ENCODE assay signal across 12 cellular contexts in the genomic region with DNA sequence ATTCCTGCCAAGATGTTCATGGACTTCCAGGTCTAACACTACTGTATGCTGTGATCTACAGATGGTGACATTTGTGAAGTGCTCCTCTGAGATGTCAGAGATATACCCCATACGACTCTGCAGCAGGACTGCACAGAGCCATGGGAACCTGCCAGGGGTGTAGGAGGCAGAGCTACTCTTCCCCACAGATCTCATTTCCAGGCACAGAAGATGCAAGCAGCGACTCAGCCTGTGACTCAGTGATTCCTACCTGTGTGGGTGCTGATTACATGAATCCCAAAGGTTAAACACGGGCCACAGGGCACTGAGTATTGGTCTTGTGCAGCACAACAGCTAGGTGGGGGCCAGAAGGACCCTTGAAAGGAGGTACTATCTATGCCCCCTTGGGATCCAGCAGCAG.
DNase-seq lines count a peak whose midpoint lies in the region; TF ChIP-seq lines count a peak whose summit lies in the region.
"Had no signal": no experiment of that assay in that cellular context is flagged by ENCODE, and none has a peak within 500 bp of the region (broad histone marks: within the 10 kb centered on the region; RNA-seq: fewer than 3 reads in every experiment).

No MANE protein-coding gene starts in this region.

- no peaks in the 10 kb centered on the region for H3K36me3 ChIP-seq in breast epithelium
- H3K36me3 ChIP-seq: BLaER1 treated with 17β-estradiol and CSF1 and Interleukin-3, amounts not matched to agents 10 nM and 100 nM had no signal

- TF ChIP-seq POLR2A in breast epithelium (IDR thresholded peaks at IDR 0.05) = no peak

- no peaks in the 10 kb centered on the region for H3K4me1 ChIP-seq in breast epithelium

- H3K4me3 ChIP-seq in breast epithelium = no peak overlapping the region
- H3K4me3 ChIP-seq: BLaER1 treated with 17β-estradiol and CSF1 and Interleukin-3, amounts not matched to agents 10 nM and 100 nM had no signal

- TF ChIP-seq CTCF in MCF 10A (IDR thresholded peaks at IDR 0.05; ENCODE audit: unreplicated experiment) = no peak
- TF ChIP-seq CTCF in breast epithelium (IDR thresholded peaks at IDR 0.05) = no peak

- no peak overlapping the region for H3K27ac Mint-ChIP-seq in T-helper 2 cell treated with Interferon-gamma antibody and Interleukin-4, amounts not matched to agents 5 μg/mL and 100 μg/mL, for 36 hours
- no peak overlapping the region for H3K27ac Mint-ChIP-seq in MCF 10A (ENCODE audit: low read depth, unreplicated experiment)
- no peak overlapping the region for H3K27ac Mint-ChIP-seq in activated naive CD8-positive, alpha-beta T cell treated with anti-CD3 and anti-CD28 coated beads for 36 hours

- peak; percentile 5 for DNase-seq in T-helper 2 cell treated with Interferon-gamma antibody and Interleukin-4, amounts not matched to agents 5 μg/mL and 100 μg/mL, for 36 hours (ENCODE audit: low spot score)
- DNase-seq in T-helper 2 cell (no peak), MCF 10A (ENCODE audit: unreplicated experiment) (peak; percentile 49), breast epithelium (ENCODE audit: low spot score in 2 of 2) (no peak), kidney tubule cell (ENCODE audit: low spot score) (peak; percentile 62), HuH-7.5 (ENCODE audit: low spot score) (no peak), NCI-H69 (lab: John Stamatoyannopoulos, UW) (no peak)
- peak; percentile 0 for DNase-seq in activated naive CD8-positive, alpha-beta T cell treated with anti-CD3 and anti-CD28 coated beads for 36 hours
- DNase-seq: 8988T, GF-D8, NCI-H1048 had no signal

- CTCF ChIA-PET in MCF 10A (lab: Yijun Ruan, JAX) = no interaction called here

- H3K36me3 Mint-ChIP-seq in T-helper 2 cell treated with Interferon-gamma antibody and Interleukin-4, amounts not matched to agents 5 μg/mL and 100 μg/mL, for 36 hours (ENCODE audit: low read depth) = no peaks in the 10 kb centered on the region
- H3K36me3 Mint-ChIP-seq in MCF 10A (ENCODE audit: insufficient read depth, unreplicated experiment) = no peaks in the 10 kb centered on the region
- H3K36me3 Mint-ChIP-seq in activated naive CD8-positive, alpha-beta T cell treated with anti-CD3 and anti-CD28 coated beads for 36 hours = no peaks in the 10 kb centered on the region

- no TSS peak for BruUV-seq in MCF 10A (replicated peaks; lab: Mats Ljungman, UMichigan)

- H3K4me1 Mint-ChIP-seq in T-helper 2 cell treated with Interferon-gamma antibody and Interleukin-4, amounts not matched to agents 5 μg/mL and 100 μg/mL, for 36 hours (ENCODE audit: low read depth) = peaks cover 2% of the 10 kb centered on the region
- peaks cover 30% of the 10 kb centered on the region for H3K4me1 Mint-ChIP-seq in MCF 10A (ENCODE audit: insufficient read depth, unreplicated experiment)
- no peaks in the 10 kb centered on the region for H3K4me1 Mint-ChIP-seq in activated naive CD8-positive, alpha-beta T cell treated with anti-CD3 and anti-CD28 coated beads for 36 hours

- no peak overlapping the region for H3K4me3 Mint-ChIP-seq in T-helper 2 cell treated with Interferon-gamma antibody and Interleukin-4, amounts not matched to agents 5 μg/mL and 100 μg/mL, for 36 hours
- H3K4me3 Mint-ChIP-seq in MCF 10A (ENCODE audit: unreplicated experiment) = no peak overlapping the region
- H3K4me3 Mint-ChIP-seq in activated naive CD8-positive, alpha-beta T cell treated with anti-CD3 and anti-CD28 coated beads for 36 hours = no peak overlapping the region

- H3K27me3 Mint-ChIP-seq in T-helper 2 cell treated with Interferon-gamma antibody and Interleukin-4, amounts not matched to agents 5 μg/mL and 100 μg/mL, for 36 hours (ENCODE audit: low read depth) = no peaks in the 10 kb centered on the region
- H3K27me3 Mint-ChIP-seq in MCF 10A (ENCODE audit: insufficient read depth, unreplicated experiment) = no peaks in the 10 kb centered on the region
- no peaks in the 10 kb centered on the region for H3K27me3 Mint-ChIP-seq in activated naive CD8-positive, alpha-beta T cell treated with anti-CD3 and anti-CD28 coated beads for 36 hours

- POLR2A ChIA-PET in MCF 10A (lab: Yijun Ruan, JAX) = interaction anchor here (2.6 kb wide), 1 partner anchor 8 kb away, joined by 8 read pairs; no protein-coding TSS in a partner anchor

- no peaks in the 10 kb centered on the region for H3K9me3 ChIP-seq in breast epithelium

- H3K9me3 Mint-ChIP-seq in T-helper 2 cell treated with Interferon-gamma antibody and Interleukin-4, amounts not matched to agents 5 μg/mL and 100 μg/mL, for 36 hours = peaks cover 3% of the 10 kb centered on the region
- H3K9me3 Mint-ChIP-seq in MCF 10A (ENCODE audit: unreplicated experiment) = peaks cover 6% of the 10 kb centered on the region
- peaks cover 2% of the 10 kb centered on the region for H3K9me3 Mint-ChIP-seq in activated naive CD8-positive, alpha-beta T cell treated with anti-CD3 and anti-CD28 coated beads for 36 hours

- no peak overlapping the region for H3K27ac ChIP-seq in breast epithelium
- H3K27ac ChIP-seq: BLaER1 treated with 17β-estradiol and CSF1 and Interleukin-3, amounts not matched to agents 10 nM and 100 nM had no signal

- intact Hi-C loops in MCF 10A (cut with micrococcal nuclease) = no loop called here
- intact Hi-C loops in breast epithelium (cut with DNase I; ENCODE audit: low total_unique reads) = no loop called here

- no peaks in the 10 kb centered on the region for H3K27me3 ChIP-seq in breast epithelium
- H3K27me3 ChIP-seq: BLaER1 treated with 17β-estradiol and CSF1 and Interleukin-3, amounts not matched to agents 10 nM and 100 nM had no signal

Comparison
In these comparisons a context has a peak if more than half of its experiments do, and no peak if none do; other contexts are left out.
1. DNase-seq: peak in T-helper 2 cell treated with Interferon-gamma antibody and Interleukin-4, amounts not matched to agents 5 μg/mL and 100 μg/mL, for 36 hours (single experiment), MCF 10A (single experiment), activated naive CD8-positive, alpha-beta T cell treated with anti-CD3 and anti-CD28 coated beads for 36 hours (single experiment) and kidney tubule cell (single experiment); none in T-helper 2 cell (0 of 5), breast epithelium (0 of 2), HuH-7.5 (single experiment) and NCI-H69 (single experiment).